26 cellular contexts compared by ENCODE assay signal in the genomic region with DNA sequence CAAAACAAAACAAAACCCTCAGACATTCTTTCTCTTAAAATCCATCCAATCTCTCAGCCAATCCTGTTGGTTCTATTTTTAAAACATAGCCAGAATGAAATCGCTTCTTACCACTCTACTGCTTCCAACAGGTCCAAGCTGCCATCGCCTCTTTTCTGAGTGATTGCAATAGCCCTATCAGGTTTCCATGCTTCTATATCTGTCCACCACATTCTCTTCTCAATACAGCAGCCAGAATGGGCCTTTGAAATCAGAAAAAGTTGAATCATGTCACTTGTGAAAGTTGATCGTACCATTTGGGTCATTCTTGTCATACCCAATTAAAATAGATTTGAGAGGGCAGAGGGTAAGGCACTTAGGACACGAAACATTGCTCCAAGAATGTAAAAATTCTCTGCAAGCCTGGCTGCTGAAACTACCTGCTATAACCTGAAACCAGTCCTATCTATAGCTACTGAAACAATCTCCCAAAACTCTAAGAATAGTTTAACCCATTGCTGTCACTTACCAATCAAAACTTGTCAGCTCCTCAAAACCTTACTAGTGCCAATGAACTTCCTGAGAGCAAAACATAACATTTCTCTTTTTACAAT.
"Had no signal": no experiment of that assay in that cellular context is flagged by ENCODE, and none has a peak within 500 bp of the region (broad histone marks: within the 10 kb centered on the region; RNA-seq: fewer than 3 reads in every experiment).

No MANE protein-coding gene starts in this region.

- H3K27me3 ChIP-seq: ascending aorta, cardiac muscle cell, colonic mucosa had no signal

- H3K9me3 ChIP-seq: ascending aorta, breast epithelium, colonic mucosa had no signal

- H3K36me3 ChIP-seq: ascending aorta, breast epithelium, cardiac muscle cell, colonic mucosa had no signal

- H3K27ac ChIP-seq: ascending aorta, breast epithelium, cardiac muscle cell, colonic mucosa, epithelial cell of prostate, esophagus squamous epithelium had no signal

- H3K4me1 ChIP-seq: breast epithelium, colonic mucosa had no signal

- H3K4me3 ChIP-seq: ascending aorta, breast epithelium, cardiac muscle cell, colonic mucosa, esophagus squamous epithelium had no signal

- DNase-seq: activated CD4-positive, alpha-beta memory T cell treated with anti-CD3 and anti-CD28 coated beads, Interleukin-2, amount 10 ng/mL, durations not matched to agents 7 days and 5 days; activated CD4-positive, alpha-beta T cell treated with anti-CD3 and anti-CD28 coated beads for 36 hours; activated CD4-positive, alpha-beta T cell treated with anti-CD3 and anti-CD28 coated beads, Interleukin-2, amount 10 ng/mL, durations not matched to agents 24 days and 14 days; activated CD4-positive, CD25-positive, alpha-beta regulatory T cell; activated CD4-positive, CD25-positive, alpha-beta regulatory T cell treated with anti-CD3 and anti-CD28 coated beads, Interleukin-2, amount 50 U/mL, for 72 hours; activated CD8-positive, alpha-beta memory T cell treated with anti-CD3 and anti-CD28 coated beads, Interleukin-2, amount 50 U/mL, for 48 hours; activated gamma-delta T cell; activated naive CD4-positive, alpha-beta T cell; activated naive CD4-positive, alpha-beta T cell treated with anti-CD3 and anti-CD28 coated beads, Interleukin-2, amount 10 ng/mL, durations not matched to agents 7 days and 5 days; activated naive CD8-positive, alpha-beta T cell treated with anti-CD3 and anti-CD28 coated beads, Interleukin-2, amount 10 ng/mL, durations not matched to agents 7 days and 5 days; activated T-cell treated with anti-CD3 and anti-CD28 coated beads for 4 hours; activated T-cell treated with anti-CD3 and anti-CD28 coated beads, Interleukin-2, amount 50 U/mL, for 24 hours; activated T-cell treated with anti-CD3 and anti-CD28 coated beads, Interleukin-2, amount 50 U/mL, for 72 hours; central memory CD4-positive, alpha-beta T cell; cerebellar nuclear complex; colonic mucosa; effector CD8-positive, alpha-beta T cell; esophagus squamous epithelium; foreskin fibroblast; glutamatergic neuron; T-helper 2 cell had no signal

- ATAC-seq: activated CD4-positive, alpha-beta T cell treated with anti-CD3 and anti-CD28 coated beads for 36 hours; activated naive CD4-positive, alpha-beta T cell treated with anti-CD3 and anti-CD28 coated beads, Interleukin-2, amount 50 U/mL, for 72 hours; activated T-cell treated with anti-CD3 and anti-CD28 coated beads, Interleukin-2, amount 50 U/mL, for 72 hours had no signal
